Comparison of ENCODE assay signal across 12 cellular contexts in the genomic region with DNA sequence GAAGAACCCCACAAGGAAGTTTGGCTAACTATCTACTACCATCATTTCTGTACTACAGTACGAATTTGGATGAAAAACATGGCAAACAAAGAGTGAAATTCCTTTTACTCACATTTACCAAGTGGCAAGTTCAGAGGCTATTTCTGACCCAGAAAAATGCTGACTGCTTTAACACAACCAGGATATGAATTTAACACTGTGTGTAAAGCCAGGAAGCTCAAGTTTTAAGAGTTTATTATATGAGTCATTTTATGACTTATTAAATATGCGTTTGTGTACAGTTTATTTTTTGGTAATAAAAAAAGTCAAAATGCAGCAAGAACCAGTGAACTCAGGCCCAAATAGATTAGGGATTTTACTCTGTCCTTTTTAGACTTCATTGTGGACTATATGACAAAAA. TPM values are rescaled to one million over a fixed set of nuclear protein-coding genes. Genes with fewer than 3 reads are reported as not detected.
DNase-seq lines count a peak whose midpoint lies in the region; ATAC-seq and TF ChIP-seq lines count a peak whose summit lies in the region.
"Had no signal": no experiment of that assay in that cellular context is flagged by ENCODE, and none has a peak within 500 bp of the region (broad histone marks: within the 10 kb centered on the region; RNA-seq: fewer than 3 reads in every experiment).

No MANE protein-coding gene starts in this region.

- H3K9me3 ChIP-seq in HEK293 (ENCODE audit: control insufficient read depth, insufficient read depth, low read depth, low read length) (no peaks in the 10 kb centered on the region), T-helper 17 cell (ENCODE audit: control insufficient read depth, low read length, poor library complexity, severe bottlenecking) (no peaks in the 10 kb centered on the region)

- ATAC-seq in T-helper 17 cell (no peak), HG02623 (IDR thresholded peaks at IDR 0.05; ENCODE audit: unreplicated experiment) (no peak), GM18502 (IDR thresholded peaks at IDR 0.05; ENCODE audit: poor library complexity, unreplicated experiment) (no peak)
- ATAC-seq: GM23338 had no signal

- no peak for TF ChIP-seq CTCF in HEK293 (tag by site-specific recombination; IDR thresholded peaks at IDR 0.05)
- no peak for TF ChIP-seq CTCF in fibroblast of pulmonary artery (IDR thresholded peaks at IDR 0.05; ENCODE audit: low read length, missing control alignments)

- H3K36me3 ChIP-seq in HEK293 (ENCODE audit: control insufficient read depth in 2 of 2, insufficient read depth in 1 of 2, low read length in 2 of 2) = peaks cover 5 to 24% of the 10 kb centered on the region in 2 experiments; a peak in 2 of 3 replicates

- CTCF ChIA-PET in HEK293 (lab: Yijun Ruan, JAX) = interaction anchor here (0.5 to 13.5 kb wide), 8 partner anchors 11 to 1603 kb away, joined by 3 to 219 read pairs (median 7); a partner anchor contains a TSS

- no peak overlapping the region for H3K27ac ChIP-seq in HEK293 (ENCODE audit: extremely low read depth, low read depth, low read length)

- no peaks in the 10 kb centered on the region for H3K4me1 Mint-ChIP-seq in T-helper 17 cell
- H3K4me1 Mint-ChIP-seq: GM23338 had no signal

- POLR2A ChIA-PET in HEK293 (lab: Yijun Ruan, JAX) = no interaction called here

- no peak overlapping the region for H3K4me3 ChIP-seq in HEK293 (ENCODE audit: low read depth, low read length)
- H3K4me3 ChIP-seq in fibroblast of pulmonary artery (replicated peaks; ENCODE audit: low read depth, low read length) = no peak overlapping the region
- H3K4me3 ChIP-seq: GM23338 had no signal

- H3K4me1 ChIP-seq in HEK293 (ENCODE audit: control insufficient read depth, insufficient read depth, low read length) = no peaks in the 10 kb centered on the region; the same call in 1 of the 2 replicates

- no peak overlapping the region for H3K4me3 Mint-ChIP-seq in T-helper 17 cell
- H3K4me3 Mint-ChIP-seq: GM23338; T-helper 1 cell treated with Interleukin-12 subunit alpha and Interleukin-12 subunit beta and Interleukin-4 antibody, amounts not matched to agents 30 μg/mL and 1 μg/mL, for 36 hours had no signal

- no peaks in the 10 kb centered on the region for H3K27me3 Mint-ChIP-seq in T-helper 17 cell

- DNase-seq in T-helper 17 cell (no peak), fibroblast of pulmonary artery (ENCODE audit: low read depth) (peak; percentile 25), stromal cell of bone marrow (ENCODE audit: low read depth) (peak; percentile 45), hypothalamus (lab: John Stamatoyannopoulos, UW) (no peak)
- DNase-seq: activated CD8-positive, alpha-beta memory T cell treated with anti-CD3 and anti-CD28 coated beads for 24 hours; GDM1; NCI-H1048 had no signal

- peak overlapping the region; percentile 21 for H3K27ac Mint-ChIP-seq in T-helper 17 cell
- H3K27ac Mint-ChIP-seq: GM23338; T-helper 1 cell treated with Interleukin-12 subunit alpha and Interleukin-12 subunit beta and Interleukin-4 antibody, amounts not matched to agents 30 μg/mL and 1 μg/mL, for 36 hours had no signal

- H3K36me3 Mint-ChIP-seq in T-helper 17 cell (ENCODE audit: low read depth) = peaks cover 9% of the 10 kb centered on the region

TF ChIP-seq in HEK293, 187 proteins besides CTCF, POLR2A, EP300 and RAD21:
- no peak for TF ChIP-seq HOXA7 (CRISPR knock-in tag; IDR thresholded peaks at IDR 0.05; ENCODE audit: borderline replicate concordance)
- TF ChIP-seq ZNF664 (tag by site-specific recombination; IDR thresholded peaks at IDR 0.05) = no peak
- no peak for TF ChIP-seq ZNF114 (tag by site-specific recombination; IDR thresholded peaks at IDR 0.05)
- no peak for TF ChIP-seq FEZF1 (tag by site-specific recombination; IDR thresholded peaks at IDR 0.05)
- TF ChIP-seq, protein P1, sequence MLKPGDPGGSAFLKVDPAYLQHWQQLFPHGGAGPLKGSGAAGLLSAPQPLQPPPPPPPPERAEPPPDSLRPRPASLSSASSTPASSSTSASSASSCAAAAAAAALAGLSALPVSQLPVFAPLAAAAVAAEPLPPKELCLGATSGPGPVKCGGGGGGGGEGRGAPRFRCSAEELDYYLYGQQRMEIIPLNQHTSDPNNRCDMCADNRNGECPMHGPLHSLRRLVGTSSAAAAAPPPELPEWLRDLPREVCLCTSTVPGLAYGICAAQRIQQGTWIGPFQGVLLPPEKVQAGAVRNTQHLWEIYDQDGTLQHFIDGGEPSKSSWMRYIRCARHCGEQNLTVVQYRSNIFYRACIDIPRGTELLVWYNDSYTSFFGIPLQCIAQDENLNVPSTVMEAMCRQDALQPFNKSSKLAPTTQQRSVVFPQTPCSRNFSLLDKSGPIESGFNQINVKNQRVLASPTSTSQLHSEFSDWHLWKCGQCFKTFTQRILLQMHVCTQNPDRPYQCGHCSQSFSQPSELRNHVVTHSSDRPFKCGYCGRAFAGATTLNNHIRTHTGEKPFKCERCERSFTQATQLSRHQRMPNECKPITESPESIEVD (tag by site-specific recombination; IDR thresholded peaks at IDR 0.05) = peak; percentile 53

RNA-seq across cellular contexts. Expression of a gene that starts 58.4 kb away (rescaled TPM):
- 1 to 10 TPM; 1.6 to 1.9 TPM for total RNA-seq in T-helper 17 cell

Comparison
In these comparisons a context has a peak if more than half of its experiments do, and no peak if none do; other contexts are left out.
1. DNase-seq: peak in fibroblast of pulmonary artery (single experiment) and stromal cell of bone marrow (single experiment); none in T-helper 17 cell (0 of 3) and hypothalamus (0 of 51).